ENCODE assay signal across 9 cellular contexts in genomic region chr2:229407170-229407569, GRCh38.
DNase-seq lines count a peak whose midpoint lies in the region; ATAC-seq, FAIRE-seq and TF ChIP-seq lines count a peak whose summit lies in the region.
"Had no signal": no experiment of that assay in that cellular context is flagged by ENCODE, and none has a peak within 500 bp of the region (broad histone marks: within the 10 kb centered on the region; RNA-seq: fewer than 3 reads in every experiment).

No MANE protein-coding gene starts in this region.

- peak overlapping the region; percentile 54 for H2AFZ ChIP-seq in IMR-90 (replicated peaks; ENCODE audit: low read length, poor library complexity)
- H2AFZ ChIP-seq in HepG2 (ENCODE audit: low read length), result no peak overlapping the region

- ATAC-seq in IMR-90 (ENCODE audit: low read depth), result peak; percentile 46; the same call in 1 of the 2 replicates
- ATAC-seq in HepG2, result peak; percentile 88
- ATAC-seq in HG02642 (IDR thresholded peaks at IDR 0.05; ENCODE audit: poor library complexity, unreplicated experiment), result no peak
- no peak for ATAC-seq in HG03520 (IDR thresholded peaks at IDR 0.05; ENCODE audit: unreplicated experiment)

- H3K14ac ChIP-seq in IMR-90 (replicated peaks; ENCODE audit: low read depth, low read length), result no peak overlapping the region

- H4K20me1 ChIP-seq in IMR-90 (ENCODE audit: insufficient read depth, low read length), result no peaks in the 10 kb centered on the region
- H4K20me1 ChIP-seq in HepG2 (ENCODE audit: insufficient read depth, low read length), result no peaks in the 10 kb centered on the region

- H3K79me1 ChIP-seq in IMR-90 (ENCODE audit: low read depth in 1 of 2, low read length in 2 of 2), result no peaks in the 10 kb centered on the region

- no peaks in the 10 kb centered on the region for H3K79me2 ChIP-seq in HepG2 (ENCODE audit: insufficient read depth, low read length)

- H2AK5ac ChIP-seq in IMR-90 (ENCODE audit: low read depth, low read length), result no peak overlapping the region; the same call in 1 of the 2 replicates

- H4K5ac ChIP-seq in IMR-90 (ENCODE audit: low read depth, low read length), result peak overlapping the region; percentile 83; the same call in 1 of the 2 replicates

- no peak for TF ChIP-seq POLR2A in IMR-90 (IDR thresholded peaks at IDR 0.05; ENCODE audit: low read depth, low read length)
- TF ChIP-seq POLR2A in HepG2 (IDR thresholded peaks at IDR 0.05; ENCODE audit: insufficient read depth in 1 of 2, low read depth in 2 of 2, low read length in 2 of 2), result no peak
- TF ChIP-seq POLR2A in transverse colon (IDR thresholded peaks at IDR 0.05), result no peak

- intact Hi-C loops in IMR-90 (cut with micrococcal nuclease) (no loop called here), HepG2 (cut with micrococcal nuclease; ENCODE audit: unreplicated experiment) (no loop called here), transverse colon (cut with DNase I; ENCODE audit: low total_unique reads) (no loop called here)

- H3K4ac ChIP-seq in IMR-90 (ENCODE audit: low read depth, low read length), result peak overlapping the region; percentile 61

- FAIRE-seq in HepG2 (lab: Jason Lieb, UNC), result no peak

- dilution Hi-C loops in IMR-90 (cut with HindIII; ENCODE audit: low sequenced_read_pairs, unreplicated experiment), result no loop called here

- H3K27me3 ChIP-seq in IMR-90 (ENCODE audit: control insufficient read depth, insufficient read depth, low read length), result no peaks in the 10 kb centered on the region
- peaks cover 0 to 9% of the 10 kb centered on the region in 2 experiments; a peak in 2 of 5 replicates for H3K27me3 ChIP-seq in HepG2 (ENCODE audit: control insufficient read depth in 1 of 2, insufficient read depth in 2 of 2, low read length in 2 of 2)
- no peaks in the 10 kb centered on the region for H3K27me3 ChIP-seq in transverse colon

- peak overlapping the region; percentile 77 for H2BK120ac ChIP-seq in IMR-90 (ENCODE audit: low read depth, low read length)

- POLR2A ChIA-PET in IMR-90 (lab: Charles Lee; ENCODE audit: unreplicated experiment) (no interaction called here), HepG2 (lab: Yijun Ruan, JAX) (no interaction called here)

- H3K23ac ChIP-seq in IMR-90 (ENCODE audit: low read depth, low read length), result no peak overlapping the region

- DNase-seq in IMR-90 (peak; percentile 74), brain pericyte (ENCODE audit: low read depth, low spot score) (peak; percentile 98), HepG2 (ENCODE audit: low spot score) (peak; percentile 49), transverse colon (peak; percentile 52), glomerular visceral epithelial cell (ENCODE audit: extremely low spot score) (no peak), RPMI8226 (no peak)
- DNase-seq: activated B cell treated with CpG ODN at 0.5 μM for 24 hours had no signal

- no peaks in the 10 kb centered on the region for H3K36me3 ChIP-seq in IMR-90 (ENCODE audit: control insufficient read depth, insufficient read depth, low read length)
- H3K36me3 ChIP-seq in HepG2 (replicated peaks in 1 of 2; ENCODE audit: control insufficient read depth in 1 of 2, insufficient read depth in 2 of 2, low read length in 2 of 2), result no peaks in the 10 kb centered on the region
- H3K36me3 ChIP-seq in transverse colon, result no peaks in the 10 kb centered on the region

- no TSS peak for BruUV-seq in IMR-90 (replicated peaks; lab: Mats Ljungman, UMichigan)
- BruUV-seq in HepG2 (replicated peaks; lab: Mats Ljungman, UMichigan), result no TSS peak

- H2BK5ac ChIP-seq in IMR-90 (ENCODE audit: low read depth, low read length, poor library complexity, severe bottlenecking), result no peak overlapping the region

- H3K56ac ChIP-seq in IMR-90 (ENCODE audit: extremely low read depth, insufficient read depth, low read length), result no peak overlapping the region

- no peak for TF ChIP-seq EP300 in HepG2 (IDR thresholded peaks at IDR 0.05; ENCODE audit: low read depth in 2 of 2, low read length in 2 of 2)
- no peak for TF ChIP-seq EP300 in HepG2 (CRISPR knock-in tag; IDR thresholded peaks at IDR 0.05; ENCODE audit: borderline replicate concordance)
- no peak for TF ChIP-seq EP300 in transverse colon (IDR thresholded peaks at IDR 0.05; ENCODE audit: low read depth)

- H3K4me2 ChIP-seq in IMR-90 (ENCODE audit: low read depth, low read length) (peak overlapping the region; percentile 38; the same call in 1 of the 2 replicates), HepG2 (ENCODE audit: low read depth, low read length) (peak overlapping the region; percentile 4; the same call in 1 of the 2 replicates)

- peak overlapping the region; percentile 92 for H2BK20ac ChIP-seq in IMR-90 (ENCODE audit: low read depth, low read length)

- peak overlapping the region; percentile 47; the same call in 2 of the 3 replicates for H2BK15ac ChIP-seq in IMR-90 (ENCODE audit: low read depth, low read length)

- WGBS in IMR-90 (ENCODE audit: extremely low coverage in 2 of 2, insufficient read length in 1 of 2), 2 experiments, result 77% methylated on average over 8 of the region's 13 CpGs; no CpG with 5 or more reads in 1 of the 2 experiments
- WGBS in HepG2 (ENCODE audit: low lambda C conversion rate), result 2% methylated on average over 13 of the region's 13 CpGs
- WGBS in transverse colon (ENCODE audit: low coverage in 1 of 2), 2 donors, result 40 to 63% methylated on average over 5 to 13 of the region's 13 CpGs

- peak overlapping the region; percentile 54 to 80; a peak in 3 of 4 replicates for H4K8ac ChIP-seq in IMR-90 (ENCODE audit: low read depth in 2 of 2, low read length in 2 of 2)

- CTCF ChIA-PET in IMR-90 (lab: Yijun Ruan, JAX) (no interaction called here), HepG2 (lab: Yijun Ruan, JAX; ENCODE audit: low intra/inter-chr PET ratio, low total read pairs) (no interaction called here)

- peaks cover 8% of the 10 kb centered on the region; the same call in 1 of the 2 replicates for H3K9me1 ChIP-seq in IMR-90 (ENCODE audit: insufficient read depth, low read length)

- peak overlapping the region; percentile 5; the same call in 1 of the 2 replicates for H3K27ac ChIP-seq in IMR-90 (ENCODE audit: insufficient read depth, low read length)
- no peak overlapping the region for H3K27ac ChIP-seq in HepG2 (ENCODE audit: extremely low read length, insufficient read depth, low read length)
- H3K27ac ChIP-seq in transverse colon, result peak overlapping the region; percentile 56 to 74 (median 65)

- peak overlapping the region; percentile 98 for H3K18ac ChIP-seq in IMR-90 (ENCODE audit: low read depth, low read length)

- peaks cover 15% of the 10 kb centered on the region for H3K4me1 ChIP-seq in IMR-90 (ENCODE audit: control insufficient read depth, insufficient read depth, low read length)
- no peaks in the 10 kb centered on the region for H3K4me1 ChIP-seq in HepG2 (ENCODE audit: insufficient read depth, low read length)
- H3K4me1 ChIP-seq in transverse colon, result peaks cover 0 to 24% (median 11%) of the 10 kb centered on the region in 4 donors

- H2AK9ac ChIP-seq in IMR-90 (replicated peaks; ENCODE audit: low read depth, low read length, poor library complexity), result peak overlapping the region; percentile 7

- TF ChIP-seq CTCF in IMR-90 (conservative IDR thresholded peaks at IDR 0.05; ENCODE audit: low read depth, low read length) (no peak), HepG2 (CRISPR knock-in tag; IDR thresholded peaks at IDR 0.05) (no peak), transverse colon (IDR thresholded peaks at IDR 0.05) (no peak)

- H3K9ac ChIP-seq in IMR-90 (ENCODE audit: low read depth, low read length), result no peak overlapping the region
- no peak overlapping the region for H3K9ac ChIP-seq in HepG2 (ENCODE audit: insufficient read depth, low read depth, low read length)

- H3K4me3 ChIP-seq in IMR-90 (ENCODE audit: insufficient read depth, low read depth, low read length) (no peak overlapping the region), HepG2 (replicated peaks in 1 of 3; ENCODE audit: insufficient read depth in 1 of 3, low read depth in 2 of 3, low read length in 3 of 3) (no peak overlapping the region), transverse colon (no peak overlapping the region)

- H4K91ac ChIP-seq in IMR-90 (ENCODE audit: insufficient read depth, low read depth, low read length), result 0 out of 2 replicates have a peak overlapping the region, but pooled peaks have one; percentile 18

- H3K9me3 ChIP-seq in IMR-90 (ENCODE audit: control insufficient read depth, insufficient read depth, low read length) (no peaks in the 10 kb centered on the region), HepG2 (ENCODE audit: low read length) (no peaks in the 10 kb centered on the region), transverse colon (no peaks in the 10 kb centered on the region)

- TF ChIP-seq RAD21 in IMR-90 (IDR thresholded peaks at IDR 0.05; ENCODE audit: low read length) (no peak), HepG2 (CRISPR knock-in tag; IDR thresholded peaks at IDR 0.05) (no peak)

- in situ Hi-C loops in IMR-90 (cut with MboI; ENCODE audit: low sequenced_read_pairs) (no loop called here), HepG2 (cut with HindIII; ENCODE audit: extremely low pct_ligation_motif_present, low pct_unique_long_range_greater_than_20kb) (no loop called here), transverse colon (cut with MboI; ENCODE audit: low pct_ligation_motif_present in 1 of 4, low pct_unique_long_range_greater_than_20kb in 1 of 4, low sequenced_read_pairs in 3 of 4) (no loop called here)

TF ChIP-seq in IMR-90, 13 proteins besides CTCF, POLR2A, EP300 and RAD21:
- TF ChIP-seq MAZ (IDR thresholded peaks at IDR 0.05; ENCODE audit: borderline replicate concordance, low read depth, low read length) (no peak), FOS (IDR thresholded peaks at IDR 0.05; ENCODE audit: low read depth, low read length) (peak; percentile 64; the same call in 1 of the 2 replicates), BHLHE40 (IDR thresholded peaks at IDR 0.05; ENCODE audit: low read depth, low read length) (peak; percentile 23; the same call in 1 of the 2 replicates)
TF ChIP-seq in IMR-90: peak in this region for 2.

TF ChIP-seq in HepG2, 621 proteins besides CTCF, POLR2A, EP300 and RAD21 (continues in another document):
- TF ChIP-seq MNT (IDR thresholded peaks at IDR 0.05) (0 out of 2 replicates have a peak, but pooled peaks have one; percentile 14), JUND (CRISPR knock-in tag; IDR thresholded peaks at IDR 0.05) (0 out of 2 replicates have a peak, but pooled peaks have one; percentile 58), RBAK (CRISPR knock-in tag; IDR thresholded peaks at IDR 0.05) (peak; percentile 70; the same call in 1 of the 2 replicates), SALL1 (CRISPR knock-in tag; IDR thresholded peaks at IDR 0.05) (peak; percentile 22; the same call in 1 of the 2 replicates)

Comparison
In these comparisons a context has a peak if more than half of its experiments do, and no peak if none do; other contexts are left out.
1. ATAC-seq: peak in IMR-90 (single experiment) and HepG2 (single experiment); none in HG02642 (single experiment) and HG03520 (single experiment).
2. DNase-seq: peak in IMR-90 (single experiment), brain pericyte (single experiment), HepG2 (single experiment) and transverse colon (single experiment); none in glomerular visceral epithelial cell (single experiment) and RPMI8226 (single experiment).